Comparison of ENCODE assay signal across 9 cellular contexts in the genomic region with DNA sequence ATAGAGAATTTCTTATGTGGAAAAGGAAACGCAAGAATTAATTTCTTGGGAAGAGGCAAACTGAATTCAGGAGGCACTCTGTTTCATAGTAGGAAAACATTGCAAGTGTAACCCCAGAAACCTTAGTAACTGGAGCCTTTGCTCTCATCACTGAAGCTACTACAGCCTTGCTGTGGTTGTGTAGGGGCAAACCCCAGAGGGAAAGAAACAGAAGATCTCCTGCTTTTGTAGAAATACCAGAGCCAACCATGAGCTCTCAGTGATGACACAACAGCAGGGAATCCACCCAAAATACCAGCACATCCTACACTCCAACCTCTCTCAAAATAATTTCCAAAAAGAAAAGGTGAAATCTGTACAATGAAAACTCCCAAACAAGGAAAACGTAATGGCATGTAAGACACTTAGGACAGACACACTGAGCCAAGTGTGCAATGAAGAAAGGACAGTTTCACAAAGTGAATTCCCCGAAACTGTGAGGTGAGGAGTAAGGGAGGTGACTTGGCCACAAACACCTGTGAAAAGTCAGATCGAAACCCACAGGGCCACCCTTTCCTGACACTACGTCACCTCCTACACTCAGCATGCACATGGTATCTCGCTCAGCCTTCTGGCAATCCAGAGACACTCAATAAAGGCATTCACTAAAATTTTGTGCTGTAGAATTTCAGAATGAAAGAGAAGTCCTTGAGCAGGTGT. TPM values are rescaled to one million over a fixed set of nuclear protein-coding genes. Genes with fewer than 3 reads are reported as not detected.
DNase-seq lines count a peak whose midpoint lies in the region; ATAC-seq and TF ChIP-seq lines count a peak whose summit lies in the region.
"Had no signal": no experiment of that assay in that cellular context is flagged by ENCODE, and none has a peak within 500 bp of the region (broad histone marks: within the 10 kb centered on the region; RNA-seq: fewer than 3 reads in every experiment).

No MANE protein-coding gene starts in this region.

- H3K4me2 ChIP-seq in mesendoderm (ENCODE audit: low read length) = no peak overlapping the region

- peak overlapping the region; percentile 97 for H3K27ac Mint-ChIP-seq in activated CD4-positive, alpha-beta T cell treated with anti-CD3 and anti-CD28 coated beads, Interleukin-2, amount 10 ng/mL, durations not matched to agents 7 days and 5 days

- ATAC-seq in GM18867 (IDR thresholded peaks at IDR 0.05; ENCODE audit: unreplicated experiment) = peak; percentile 98
- peak; percentile 93 for ATAC-seq in HG02970 (IDR thresholded peaks at IDR 0.05; ENCODE audit: low FRiP score, unreplicated experiment)

- no peak overlapping the region for H2AK5ac ChIP-seq in mesendoderm (ENCODE audit: low read length)

- H3K4me1 Mint-ChIP-seq in activated CD4-positive, alpha-beta T cell treated with anti-CD3 and anti-CD28 coated beads, Interleukin-2, amount 10 ng/mL, durations not matched to agents 7 days and 5 days = peaks cover 64% of the 10 kb centered on the region

- no peak overlapping the region for H3K4ac ChIP-seq in mesendoderm (ENCODE audit: low read depth, low read length)

- H3K23ac ChIP-seq in mesendoderm (ENCODE audit: low read length) = no peak overlapping the region

- no peak for TF ChIP-seq POLR2A in prostate gland (IDR thresholded peaks at IDR 0.05)

- H3K27me3 Mint-ChIP-seq in activated CD4-positive, alpha-beta T cell treated with anti-CD3 and anti-CD28 coated beads, Interleukin-2, amount 10 ng/mL, durations not matched to agents 7 days and 5 days = peaks cover 49% of the 10 kb centered on the region

- no peak overlapping the region for H3K56ac ChIP-seq in mesendoderm (ENCODE audit: low read length)

- CTCF ChIA-PET in activated CD4-positive, alpha-beta T cell treated with anti-CD3 and anti-CD28 coated beads, Interleukin-2, amount 10 ng/mL, durations not matched to agents 7 days and 5 days (lab: Charles Lee) = interaction anchor here (1.1 to 1.9 kb wide), 3 partner anchors 13 to 430 kb away, joined by 3 to 13 read pairs (median 3); no protein-coding TSS in a partner anchor

- H3K27me3 ChIP-seq in prostate gland (replicated peaks; ENCODE audit: insufficient read depth) = no peaks in the 10 kb centered on the region
- H3K27me3 ChIP-seq in mesendoderm (ENCODE audit: insufficient read depth, low read length, poor library complexity) = no peaks in the 10 kb centered on the region

- no peak overlapping the region for H3K9ac ChIP-seq in mesendoderm (ENCODE audit: low read length)

- no peaks in the 10 kb centered on the region for H3K9me3 ChIP-seq in prostate gland

- POLR2A ChIA-PET in activated CD4-positive, alpha-beta T cell treated with anti-CD3 and anti-CD28 coated beads, Interleukin-2, amount 10 ng/mL, durations not matched to agents 7 days and 5 days (lab: Charles Lee) = no interaction called here

- intact Hi-C loops in prostate gland (cut with DNase I) = no loop called here

- H3K4me1 ChIP-seq in prostate gland (replicated peaks) (no peaks in the 10 kb centered on the region), mesendoderm (ENCODE audit: control insufficient read depth, low read depth, low read length) (no peaks in the 10 kb centered on the region)

- no peak overlapping the region for H2BK15ac ChIP-seq in mesendoderm (replicated peaks; ENCODE audit: low read depth)

- no peak for TF ChIP-seq CTCF in prostate gland (IDR thresholded peaks at IDR 0.05)

- H4K5ac ChIP-seq in mesendoderm (ENCODE audit: low read length) = no peak overlapping the region

- no peaks in the 10 kb centered on the region for H3K9me3 Mint-ChIP-seq in activated CD4-positive, alpha-beta T cell treated with anti-CD3 and anti-CD28 coated beads, Interleukin-2, amount 10 ng/mL, durations not matched to agents 7 days and 5 days

- no peak overlapping the region for H3K18ac ChIP-seq in mesendoderm (ENCODE audit: low read length)

- no peaks in the 10 kb centered on the region for H3K79me2 ChIP-seq in mesendoderm (ENCODE audit: control insufficient read depth, insufficient read depth, low read length)

- H3K36me3 ChIP-seq in prostate gland = no peaks in the 10 kb centered on the region
- no peaks in the 10 kb centered on the region for H3K36me3 ChIP-seq in mesendoderm (ENCODE audit: control insufficient read depth, insufficient read depth, low read length)

- H3K4me3 ChIP-seq in prostate gland (no peak overlapping the region), mesendoderm (ENCODE audit: low read length) (no peak overlapping the region)

- no peak overlapping the region for H4K8ac ChIP-seq in mesendoderm (ENCODE audit: low read depth, low read length)

- 89% methylated on average over 6 of the region's 6 CpGs for WGBS in prostate gland
- no CpG with 5 or more reads among the region's 6 CpGs for WGBS in mesendoderm (ENCODE audit: extremely low coverage, insufficient coverage, low lambda C conversion rate)

- no peak overlapping the region for H2BK5ac ChIP-seq in mesendoderm (ENCODE audit: low read length)

- H3K27ac ChIP-seq in prostate gland (no peak overlapping the region), mesendoderm (ENCODE audit: low read depth, low read length) (no peak overlapping the region)

- H3K4me3 Mint-ChIP-seq in activated CD4-positive, alpha-beta T cell treated with anti-CD3 and anti-CD28 coated beads, Interleukin-2, amount 10 ng/mL, durations not matched to agents 7 days and 5 days = peak overlapping the region; percentile 56

- DNase-seq in activated CD4-positive, alpha-beta T cell treated with anti-CD3 and anti-CD28 coated beads, Interleukin-2, amount 10 ng/mL, durations not matched to agents 7 days and 5 days = peak; percentile 91
- DNase-seq in prostate gland (ENCODE audit: low spot score) (peak; percentile 2), NCI-H748 treated with DMSO at 0.1 percent for 48 hours (lab: John Stamatoyannopoulos, UW) (no peak), DMS79 treated with DMSO at 0.1 percent for 48 hours (lab: John Stamatoyannopoulos, UW) (no peak), mesendoderm (no peak), NOMO-1 treated with dmso at 0.1 percent for 144 hours (lab: John Stamatoyannopoulos, UW; ENCODE audit: unreplicated experiment) (no peak)

- H3K36me3 Mint-ChIP-seq in activated CD4-positive, alpha-beta T cell treated with anti-CD3 and anti-CD28 coated beads, Interleukin-2, amount 10 ng/mL, durations not matched to agents 7 days and 5 days (ENCODE audit: low read depth) = peaks cover 5% of the 10 kb centered on the region

- no peaks in the 10 kb centered on the region for H3K79me1 ChIP-seq in mesendoderm (ENCODE audit: low read length)

- no peak overlapping the region for H2BK120ac ChIP-seq in mesendoderm (ENCODE audit: low read depth, low read length)

RNA-seq across cellular contexts. Expression of a gene that starts 8.5 kb away (rescaled TPM):
- 10 to 100 TPM; 26.5 to 38.8 TPM for total RNA-seq in activated CD4-positive, alpha-beta T cell treated with anti-CD3 and anti-CD28 coated beads, Interleukin-2, amount 10 ng/mL, durations not matched to agents 7 days and 5 days
- total RNA-seq in prostate gland = 1 to 10 TPM in 1 of 2 donors, under 1 TPM in 1; 0.23 to 7.9 TPM
- polyA plus RNA-seq in mesendoderm (2013, experiment 1 of 2) = 0.49 TPM
- polyA plus RNA-seq in mesendoderm (2013, experiment 2 of 2) = 0.60 TPM

RNA-seq across cellular contexts. Expression of a gene that starts 40.4 kb away (rescaled TPM):
- total RNA-seq in activated CD4-positive, alpha-beta T cell treated with anti-CD3 and anti-CD28 coated beads, Interleukin-2, amount 10 ng/mL, durations not matched to agents 7 days and 5 days = under 1 TPM; 0.20 to 0.40 TPM
- not detected for total RNA-seq in prostate gland
- not detected for polyA plus RNA-seq in mesendoderm (2013, experiment 1 of 2)
- polyA plus RNA-seq in mesendoderm (2013, experiment 2 of 2) = not detected
- total RNA-seq: bronchial epithelial cell had no signal

RNA-seq across cellular contexts. Expression of a gene that starts 53.6 kb away (rescaled TPM):
- 1 to 10 TPM; 2.9 to 4.7 TPM for total RNA-seq in activated CD4-positive, alpha-beta T cell treated with anti-CD3 and anti-CD28 coated beads, Interleukin-2, amount 10 ng/mL, durations not matched to agents 7 days and 5 days
- not detected for total RNA-seq in prostate gland
- polyA plus RNA-seq in mesendoderm (2013, experiment 1 of 2) = not detected
- not detected for polyA plus RNA-seq in mesendoderm (2013, experiment 2 of 2)
- total RNA-seq: bronchial epithelial cell had no signal

Comparison
In these comparisons a context has a peak if more than half of its experiments do, and no peak if none do; other contexts are left out.
1. DNase-seq: peak in activated CD4-positive, alpha-beta T cell treated with anti-CD3 and anti-CD28 coated beads, Interleukin-2, amount 10 ng/mL, durations not matched to agents 7 days and 5 days (single experiment) and prostate gland (single experiment); none in NCI-H748 treated with DMSO at 0.1 percent for 48 hours (single experiment), DMS79 treated with DMSO at 0.1 percent for 48 hours (single experiment), mesendoderm (single experiment) and NOMO-1 treated with dmso at 0.1 percent for 144 hours (single experiment).